5 cellular contexts compared by ENCODE assay signal in genomic region chr22:20117656-20118571, GRCh38. TPM values are rescaled to one million over a fixed set of nuclear protein-coding genes. Genes with fewer than 3 reads are reported as not detected.
DNase-seq lines count a peak whose midpoint lies in the region; ATAC-seq, FAIRE-seq and TF ChIP-seq lines count a peak whose summit lies in the region.

No MANE protein-coding gene starts in this region.

- H3K79me2 ChIP-seq in OCI-LY1 (ENCODE audit: insufficient read depth, low read length) (peaks cover 53% of the 10 kb centered on the region), neural cell (replicated peaks; ENCODE audit: insufficient read depth, low read length) (peaks cover 42% of the 10 kb centered on the region)

- H3K9me2 ChIP-seq in OCI-LY1 (ENCODE audit: low read depth, low read length): no peaks in the 10 kb centered on the region
- H3K9me2 ChIP-seq in neural cell (ENCODE audit: insufficient read depth, low read length): no peaks in the 10 kb centered on the region

- TF ChIP-seq EP300 in neural cell (conservative IDR thresholded peaks at IDR 0.05; ENCODE audit: poor library complexity, severe bottlenecking): no peak

- peaks cover 81% of the 10 kb centered on the region for H3K36me3 ChIP-seq in OCI-LY1 (ENCODE audit: insufficient read depth, low read length)
- peaks cover 57% of the 10 kb centered on the region for H3K36me3 ChIP-seq in brain microvascular endothelial cell (replicated peaks)
- no peaks in the 10 kb centered on the region for H3K36me3 ChIP-seq in neural cell (ENCODE audit: insufficient read depth, low read length)

- no peak for TF ChIP-seq RAD21 in neural cell (conservative IDR thresholded peaks at IDR 0.05)

- H3K9ac ChIP-seq in OCI-LY1 (ENCODE audit: low read length): peak overlapping the region; percentile 94
- H3K9ac ChIP-seq in neural cell (ENCODE audit: low read length): peak overlapping the region; percentile 93

- H3K4me2 ChIP-seq in OCI-LY1 (ENCODE audit: low read length) (peak overlapping the region; percentile 98), neural cell (ENCODE audit: low read length) (peak overlapping the region; percentile 74)

- H3K9me3 ChIP-seq in OCI-LY1 (ENCODE audit: low read length) (no peaks in the 10 kb centered on the region), neural cell (ENCODE audit: low read length) (no peaks in the 10 kb centered on the region)

- peaks cover 36% of the 10 kb centered on the region for H3K4me1 ChIP-seq in OCI-LY1 (ENCODE audit: insufficient read depth, low read length, severe bottlenecking)

- H2AFZ ChIP-seq in OCI-LY1 (ENCODE audit: low read length) (no peak overlapping the region), neural cell (ENCODE audit: low read depth, low read length) (no peak overlapping the region)

- TF ChIP-seq CTCF in OCI-LY1 (IDR thresholded peaks at IDR 0.05; ENCODE audit: low read length) (no peak), brain microvascular endothelial cell (IDR thresholded peaks at IDR 0.05; ENCODE audit: low read depth, low read length, missing control alignments) (no peak), neural cell (IDR thresholded peaks at IDR 0.05; ENCODE audit: poor library complexity, severe bottlenecking) (no peak)

- in situ Hi-C loops in brain microvascular endothelial cell (cut with HindIII; ENCODE audit: low pct_ligation_motif_present, low sequenced_read_pairs): no loop called here

- no peaks in the 10 kb centered on the region for H3K27me3 ChIP-seq in OCI-LY1 (ENCODE audit: insufficient read depth, low read length)
- no peaks in the 10 kb centered on the region for H3K27me3 ChIP-seq in brain microvascular endothelial cell (replicated peaks)
- H3K27me3 ChIP-seq in neural cell (ENCODE audit: insufficient read depth, low read depth, low read length): no peaks in the 10 kb centered on the region

- H3F3A ChIP-seq in OCI-LY1 (ENCODE audit: insufficient read depth, low read length) (no peaks in the 10 kb centered on the region), neural cell (ENCODE audit: insufficient read depth, low read length, poor library complexity, severe bottlenecking) (no peaks in the 10 kb centered on the region)

- H3K27ac ChIP-seq in OCI-LY1 (ENCODE audit: low read depth, low read length, poor library complexity, severe bottlenecking): peak overlapping the region; percentile 60
- H3K27ac ChIP-seq in brain microvascular endothelial cell: peak overlapping the region; percentile 57
- peak overlapping the region; percentile 49 for H3K27ac ChIP-seq in neural cell (ENCODE audit: low read length)

- TF ChIP-seq POLR2A in H54 (IDR thresholded peaks at IDR 0.05; ENCODE audit: low read depth, low read length): no peak

- peak overlapping the region; percentile 96 for H3K4me3 ChIP-seq in OCI-LY1 (ENCODE audit: low read depth, low read length, poor library complexity, severe bottlenecking)
- H3K4me3 ChIP-seq in brain microvascular endothelial cell (ENCODE audit: low read depth, low read length): peak overlapping the region; percentile 82
- H3K4me3 ChIP-seq in neural cell (ENCODE audit: low read length): peak overlapping the region; percentile 98

- DNase-seq in brain microvascular endothelial cell (peak; percentile 6), H54 (ENCODE audit: insufficient read length, low spot score) (no peak)

- FAIRE-seq in H54 (lab: Jason Lieb, UNC): no peak

- ATAC-seq in GM21447 (IDR thresholded peaks at IDR 0.05; ENCODE audit: unreplicated experiment): peak; percentile 14

- H4K20me1 ChIP-seq in OCI-LY1 (ENCODE audit: insufficient read depth, low read length): no peaks in the 10 kb centered on the region
- no peaks in the 10 kb centered on the region for H4K20me1 ChIP-seq in neural cell (ENCODE audit: insufficient read depth)

TF ChIP-seq in neural cell, 6 proteins besides CTCF, POLR2A, EP300 and RAD21:
- TF ChIP-seq POLR2AphosphoS5 (IDR thresholded peaks at IDR 0.05): no peak

RNA-seq across cellular contexts. Expression of gene TRMT2A, which starts 0.9 kb away (rescaled TPM):
- 96.7 and 103 TPM in 2 replicates for polyA plus RNA-seq in neural cell
- polyA minus RNA-seq in neural cell: 39.4 and 42.6 TPM in 2 replicates

RNA-seq across cellular contexts. Expression of gene RANBP1, which starts 2.0 kb away (rescaled TPM):
- polyA plus RNA-seq in neural cell: 341 and 360 TPM in 2 replicates
- polyA minus RNA-seq in neural cell: 159 and 183 TPM in 2 replicates

RNA-seq across cellular contexts. Expression of gene ZDHHC8, which starts 13.7 kb away (rescaled TPM):
- 4.5 and 11.4 TPM in 2 replicates for polyA plus RNA-seq in neural cell
- 5.6 and 7.3 TPM in 2 replicates for polyA minus RNA-seq in neural cell

RNA-seq across cellular contexts. Expression of gene CCDC188, which starts 32.9 kb away (rescaled TPM):
- polyA plus RNA-seq in neural cell: not detected in 2 replicates
- not detected in 2 replicates for polyA minus RNA-seq in neural cell

RNA-seq across cellular contexts. Expression of gene DGCR8, which starts 37.9 kb away (rescaled TPM):
- 48.9 and 52.3 TPM in 2 replicates for polyA plus RNA-seq in neural cell
- 37.2 and 37.7 TPM in 2 replicates for polyA minus RNA-seq in neural cell
